9 cellular contexts compared by ENCODE assay signal in the genomic region with DNA sequence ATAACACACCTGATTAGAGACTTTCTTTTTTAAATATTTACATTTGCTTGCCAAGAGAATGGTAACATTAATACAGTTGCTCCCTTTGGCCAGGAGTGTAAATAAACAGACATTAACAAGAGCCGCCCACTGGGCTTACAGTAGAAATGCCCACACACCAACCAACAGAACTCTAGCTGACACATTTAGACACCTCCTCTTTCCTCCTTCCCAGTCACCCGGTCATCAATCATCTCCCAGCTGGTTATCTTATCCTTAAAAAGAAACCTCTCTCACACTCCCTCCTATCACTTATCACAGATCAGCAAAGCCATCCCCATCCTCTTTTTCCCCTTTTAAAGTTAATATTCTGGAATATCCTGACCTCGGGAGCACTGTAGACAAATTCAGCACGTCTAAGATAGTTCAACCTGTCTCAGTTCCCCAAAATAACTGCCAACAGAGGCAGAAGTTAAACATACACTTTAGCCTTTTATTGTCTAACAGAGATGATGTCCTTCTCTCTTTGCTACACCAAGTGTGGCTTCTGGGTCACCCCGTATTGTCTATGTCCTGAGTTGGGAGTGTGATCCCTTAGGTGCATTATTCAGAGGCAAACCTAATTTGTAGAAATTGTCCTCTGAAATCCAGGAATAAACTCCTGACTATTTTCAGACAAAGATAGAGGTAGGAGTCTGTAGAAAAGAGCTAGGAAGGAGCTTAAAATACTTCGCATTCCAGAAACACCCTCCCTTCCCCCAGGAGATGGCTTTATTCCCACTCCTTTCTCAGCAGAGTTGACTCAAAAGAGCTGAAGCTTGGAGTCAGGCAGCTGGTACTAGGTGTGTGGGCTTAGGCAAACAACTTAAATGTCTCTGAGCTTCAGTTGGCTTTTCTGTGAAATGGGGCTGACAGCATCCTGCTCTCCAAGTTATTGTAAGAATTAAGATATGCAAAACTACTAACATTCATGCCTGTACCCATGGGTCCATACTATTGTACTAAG. TPM values are rescaled to one million over a fixed set of nuclear protein-coding genes. Genes with fewer than 3 reads are reported as not detected.
DNase-seq lines count a peak whose midpoint lies in the region; ATAC-seq and TF ChIP-seq lines count a peak whose summit lies in the region.
"Had no signal": no experiment of that assay in that cellular context is flagged by ENCODE, and none has a peak within 500 bp of the region (broad histone marks: within the 10 kb centered on the region; RNA-seq: fewer than 3 reads in every experiment).

No MANE protein-coding gene starts in this region.

- no peak overlapping the region for H3K4me2 ChIP-seq in Karpas-422 (ENCODE audit: low read depth, low read length, poor library complexity, severe bottlenecking)

- no peak overlapping the region for H3K27ac ChIP-seq in Karpas-422 (ENCODE audit: low read length)

- no peak for ATAC-seq in GM21528 (IDR thresholded peaks at IDR 0.05; ENCODE audit: low FRiP score, unreplicated experiment)

- TF ChIP-seq CTCF in choroid plexus epithelial cell (conservative IDR thresholded peaks at IDR 0.05; ENCODE audit: low read depth, low read length) (no peak), nephron (IDR thresholded peaks at IDR 0.05; ENCODE audit: unreplicated experiment in 3 of 3) (no peak)

- no peaks in the 10 kb centered on the region for H3K79me2 ChIP-seq in Karpas-422 (ENCODE audit: low read length)

- peaks cover 50% of the 10 kb centered on the region for H3K4me1 Mint-ChIP-seq in nephron

- no peaks in the 10 kb centered on the region for H3K36me3 Mint-ChIP-seq in nephron (ENCODE audit: low read depth)
- H3K36me3 Mint-ChIP-seq: IgD-negative memory B cell had no signal

- no peaks in the 10 kb centered on the region for H4K20me1 ChIP-seq in Karpas-422 (ENCODE audit: insufficient read depth, low read depth, low read length)

- H3K4me3 ChIP-seq in choroid plexus epithelial cell (ENCODE audit: low read depth, low read length) (no peak overlapping the region), Karpas-422 (ENCODE audit: low read length) (no peak overlapping the region)

- H3K27me3 ChIP-seq in Karpas-422 (ENCODE audit: low read length): no peaks in the 10 kb centered on the region

- no peaks in the 10 kb centered on the region for H3K36me3 ChIP-seq in Karpas-422 (ENCODE audit: insufficient read depth, low read length)

- H3K4me1 ChIP-seq in Karpas-422 (ENCODE audit: low read length): peaks cover 5% of the 10 kb centered on the region

- no peaks in the 10 kb centered on the region for H3K9me3 Mint-ChIP-seq in nephron
- H3K9me3 Mint-ChIP-seq: IgD-negative memory B cell had no signal

- no peaks in the 10 kb centered on the region for H3K9me2 ChIP-seq in Karpas-422 (replicated peaks; ENCODE audit: insufficient read depth, low read length)

- H3K9ac ChIP-seq in Karpas-422 (ENCODE audit: low read length): no peak overlapping the region

- DNase-seq in GM03348 (ENCODE audit: low spot score) (peak; percentile 85), NCI-H2196 treated with DMSO at 0.1 percent for 48 hours (lab: John Stamatoyannopoulos, UW; ENCODE audit: unreplicated experiment) (peak; percentile 82), choroid plexus epithelial cell (ENCODE audit: low read depth) (peak; percentile 82), NCI-H1694 (lab: John Stamatoyannopoulos, UW) (no peak), Karpas-422 (no peak), germinal center (ENCODE audit: low spot score) (no peak)

- no peaks in the 10 kb centered on the region for H3K9me3 ChIP-seq in Karpas-422 (ENCODE audit: low read length)

- H3K27me3 Mint-ChIP-seq in nephron (ENCODE audit: low read depth): peaks cover 7% of the 10 kb centered on the region

- peak overlapping the region; percentile 39 to 83 (median 82) for H3K27ac Mint-ChIP-seq in nephron
- H3K27ac Mint-ChIP-seq: IgD-negative memory B cell had no signal

- peak overlapping the region; percentile 8 to 34 (median 23) for H3K4me3 Mint-ChIP-seq in nephron
- H3K4me3 Mint-ChIP-seq: IgD-negative memory B cell had no signal

- H2AFZ ChIP-seq in Karpas-422 (ENCODE audit: low read length): no peak overlapping the region

RNA-seq across cellular contexts. Expression of gene MYCL, which starts 8.8 kb away (rescaled TPM):
- total RNA-seq in Karpas-422 (2014; rRNA removed; shearing (Covaris generic); ENCODE audit: low replicate concordance): 1.5 TPM in 2 replicates

RNA-seq across cellular contexts. Expression of gene TRIT1, which starts 9.6 kb away (rescaled TPM):
- 43.6 and 50.3 TPM in 2 replicates for total RNA-seq in Karpas-422 (2014; rRNA removed; shearing (Covaris generic); ENCODE audit: low replicate concordance)

Comparison
In these comparisons a context has a peak if more than half of its experiments do, and no peak if none do; other contexts are left out.
1. DNase-seq: peak in GM03348 (single experiment), NCI-H2196 treated with DMSO at 0.1 percent for 48 hours (single experiment) and choroid plexus epithelial cell (single experiment); none in NCI-H1694 (single experiment), Karpas-422 (single experiment) and germinal center (single experiment).